30 cellular contexts compared by ENCODE assay signal in genomic region chr17:68973098-68973929, GRCh38. TPM values are rescaled to one million over a fixed set of nuclear protein-coding genes. Genes with fewer than 3 reads are reported as not detected.
DNase-seq lines count a peak whose midpoint lies in the region; ATAC-seq and TF ChIP-seq lines count a peak whose summit lies in the region.
"Had no signal": no experiment of that assay in that cellular context is flagged by ENCODE, and none has a peak within 500 bp of the region (broad histone marks: within the 10 kb centered on the region; RNA-seq: fewer than 3 reads in every experiment).

No MANE protein-coding gene starts in this region.

- TF ChIP-seq CTCF in astrocyte of the spinal cord (IDR thresholded peaks at IDR 0.05; ENCODE audit: low read depth, low read length): no peak
- TF ChIP-seq CTCF in fibroblast of villous mesenchyme (IDR thresholded peaks at IDR 0.05; ENCODE audit: insufficient read depth, low read depth, low read length): no peak

- WGBS in right cardiac atrium: 39% methylated on average over 3 of the region's 3 CpGs

- H3K27me3 ChIP-seq in right cardiac atrium (ENCODE audit: control insufficient read depth, insufficient read depth): no peaks in the 10 kb centered on the region
- H3K27me3 ChIP-seq: ascending aorta, gastrocnemius medialis, neural progenitor cell, transverse colon had no signal

- H3K4me3 ChIP-seq in right cardiac atrium (ENCODE audit: low read length): no peak overlapping the region
- no peak overlapping the region for H3K4me3 ChIP-seq in astrocyte of the spinal cord (ENCODE audit: low read depth, low read length)
- no peak overlapping the region for H3K4me3 ChIP-seq in fibroblast of villous mesenchyme (ENCODE audit: low read depth, low read length)
- H3K4me3 ChIP-seq: ascending aorta, esophagus muscularis mucosa, gastrocnemius medialis, neural progenitor cell, transverse colon had no signal

- DNase-seq in Right ventricle myocardium superior (no peak), right cardiac atrium (no peak), astrocyte of the spinal cord (ENCODE audit: low read depth, low spot score) (peak; percentile 49), fibroblast of villous mesenchyme (ENCODE audit: low read depth) (peak; percentile 8), sciatic nerve (ENCODE audit: low spot score) (no peak), GDM1 (lab: John Stamatoyannopoulos, UW) (no peak)
- DNase-seq: activated CD4-positive, alpha-beta T cell treated with anti-CD3 and anti-CD28 coated beads for 48 hours; activated effector memory CD4-positive, alpha-beta T cell treated with Interleukin-2 at 50 U/mL for 16 hours; activated T-cell treated with anti-CD3 and anti-CD28 coated beads, Interleukin-2, amount 50 U/mL, for 1 hour; AML-193; caudate nucleus; CD4-positive, alpha-beta memory T cell; cortex of kidney; gastrocnemius medialis; left colon; NCI-H446 treated with DMSO at 0.1 percent for 48 hours; NCI-H774; stimulated activated CD4-positive, alpha-beta T cell treated with anti-CD3 and anti-CD28 coated beads, Interleukin-15, amount 100 ng/mL, for 24 hours; stimulated activated CD4-positive, alpha-beta T cell treated with anti-CD3 and anti-CD28 coated beads, Interleukin-4, amount 100 ng/mL, for 4 hours; T-helper 9 cell; transverse colon had no signal

- no peaks in the 10 kb centered on the region for H3K4me1 ChIP-seq in right cardiac atrium (ENCODE audit: control insufficient read depth, insufficient read depth, low read length)
- H3K4me1 ChIP-seq: ascending aorta, gastrocnemius medialis, neural progenitor cell, transverse colon had no signal

- peak; percentile 8 for ATAC-seq in Right ventricle myocardium superior (ENCODE audit: poor library complexity)
- ATAC-seq in right cardiac atrium: no peak
- ATAC-seq in sciatic nerve: peak; percentile 10
- no peak for ATAC-seq in GM18867 (IDR thresholded peaks at IDR 0.05; ENCODE audit: unreplicated experiment)
- no peak for ATAC-seq in GM18861 (IDR thresholded peaks at IDR 0.05; ENCODE audit: unreplicated experiment)
- ATAC-seq: gastrocnemius medialis, left colon had no signal

- H3K27ac ChIP-seq in right cardiac atrium (ENCODE audit: low read length): no peak overlapping the region
- H3K27ac ChIP-seq: ascending aorta, esophagus muscularis mucosa, gastrocnemius medialis, neural progenitor cell, transverse colon had no signal

- no peaks in the 10 kb centered on the region for H3K9me3 ChIP-seq in right cardiac atrium (ENCODE audit: control insufficient read depth, low read length)
- H3K9me3 ChIP-seq: ascending aorta, esophagus muscularis mucosa, gastrocnemius medialis, transverse colon had no signal

- intact Hi-C loops in Right ventricle myocardium superior (cut with DNase I): loop anchor here (5.0 kb wide), 1 partner anchor 196 kb away; no protein-coding TSS in a partner anchor
- intact Hi-C loops in right cardiac atrium (cut with DNase I): loop anchor here (5.0 to 10.0 kb wide), 3 partner anchors 196 to 261 kb away; no protein-coding TSS in a partner anchor
- intact Hi-C loops in sciatic nerve (cut with DNase I): loop anchor here (5.0 kb wide), 1 partner anchor 196 kb away; no protein-coding TSS in a partner anchor

- in situ Hi-C loops in astrocyte of the spinal cord (cut with HindIII; ENCODE audit: low sequenced_read_pairs): no loop called here

RNA-seq across cellular contexts. Expression of gene ABCA8, which starts 18.1 kb away (rescaled TPM):
- total RNA-seq in Right ventricle myocardium superior (52.9 TPM), right cardiac atrium (10 to 100 TPM; 49.7 to 93.2 (median 78.1) TPM), fibroblast of villous mesenchyme (1.6 and 2.2 TPM in 2 replicates), sciatic nerve (383 TPM)
- polyA plus RNA-seq in right cardiac atrium: 41.1 TPM
- total RNA-seq: activated CD8-positive, alpha-beta memory T cell treated with anti-CD3 and anti-CD28 coated beads for 36 hours; CD4-positive, alpha-beta memory T cell; Daoy; H4; LHCN-M2 had no signal
- polyA plus RNA-seq: CD4-positive, alpha-beta memory T cell had no signal

Comparison
In these comparisons a context has a peak if more than half of its experiments do, and no peak if none do; other contexts are left out.
1. ATAC-seq: peak in Right ventricle myocardium superior (single experiment) and sciatic nerve (single experiment); none in right cardiac atrium (0 of 2), GM18867 (single experiment) and GM18861 (single experiment).
2. DNase-seq: peak in astrocyte of the spinal cord (single experiment) and fibroblast of villous mesenchyme (single experiment); none in Right ventricle myocardium superior (single experiment), right cardiac atrium (0 of 3), sciatic nerve (single experiment) and GDM1 (single experiment).
3. RNA of gene ABCA8, which starts 18.1 kb away (total RNA-seq): 383 TPM in sciatic nerve (single experiment), 49.7 to 93.2 TPM in right cardiac atrium and 52.9 TPM in Right ventricle myocardium superior (single experiment); 1.6 to 2.2 TPM in fibroblast of villous mesenchyme; every median in the first group is over 10 times any median in the second.